In the genomic region with DNA sequence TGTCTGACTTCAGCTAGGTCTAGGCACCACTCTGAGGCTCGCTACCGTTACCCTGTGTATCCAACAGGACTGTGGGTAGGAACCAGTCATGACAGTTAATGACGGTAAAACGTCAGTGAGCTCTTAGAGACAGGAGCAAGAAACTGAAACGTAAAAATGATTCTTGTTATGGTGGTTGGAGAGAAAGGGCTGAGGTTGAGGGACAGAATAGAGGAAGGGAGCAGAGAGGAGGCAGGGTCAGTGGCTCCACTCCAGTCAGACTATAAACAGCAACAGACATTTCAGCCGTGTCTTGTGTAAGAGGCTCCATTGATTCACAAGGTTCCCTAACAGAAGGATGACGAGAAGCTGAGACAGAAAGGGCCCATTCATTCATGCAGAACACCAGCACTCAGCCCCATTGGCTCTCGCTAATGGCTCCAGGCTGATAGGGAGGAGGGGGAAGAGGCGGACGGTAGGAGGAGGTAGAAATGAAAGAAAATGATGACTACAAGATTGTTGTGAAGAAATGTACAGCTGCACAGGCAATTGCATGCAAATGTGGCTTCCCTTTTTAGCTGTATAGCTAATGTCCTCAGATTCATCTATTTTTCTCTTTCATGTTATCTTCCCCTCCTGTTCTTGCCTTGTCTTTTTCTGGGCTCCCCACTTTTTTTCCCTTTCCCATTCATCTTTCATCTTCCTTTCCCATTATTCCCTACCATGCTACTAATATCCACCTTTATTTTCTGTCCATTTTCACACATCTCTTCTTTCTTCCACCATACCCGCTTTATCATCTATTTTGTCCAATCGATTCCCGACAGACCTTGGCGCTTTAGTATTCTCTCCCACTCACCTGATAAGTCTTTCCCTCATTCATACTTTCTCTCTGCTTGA, we compare ENCODE assay signal across 8 cellular contexts. TPM values are rescaled to one million over a fixed set of nuclear protein-coding genes. Genes with fewer than 3 reads are reported as not detected.
DNase-seq lines count a peak whose midpoint lies in the region; ATAC-seq and FAIRE-seq lines count a peak whose summit lies in the region.

No MANE protein-coding gene starts in this region.

- H3K9me3 Mint-ChIP-seq in activated naive CD8-positive, alpha-beta T cell treated with anti-CD3 and anti-CD28 coated beads for 36 hours = peaks cover 2% of the 10 kb centered on the region

- FAIRE-seq in urothelium cell line (lab: Jason Lieb, UNC) = no peak

- peak overlapping the region; percentile 88 for H3K27ac Mint-ChIP-seq in activated naive CD8-positive, alpha-beta T cell treated with anti-CD3 and anti-CD28 coated beads for 36 hours

- peak overlapping the region; percentile 3 for H3K4me3 Mint-ChIP-seq in activated naive CD8-positive, alpha-beta T cell treated with anti-CD3 and anti-CD28 coated beads for 36 hours

- H3K27me3 Mint-ChIP-seq in activated naive CD8-positive, alpha-beta T cell treated with anti-CD3 and anti-CD28 coated beads for 36 hours = no peaks in the 10 kb centered on the region

- H3K36me3 Mint-ChIP-seq in activated naive CD8-positive, alpha-beta T cell treated with anti-CD3 and anti-CD28 coated beads for 36 hours = peaks cover 4% of the 10 kb centered on the region

- peak; percentile 10 for DNase-seq in G401 (ENCODE audit: low spot score)
- DNase-seq in activated naive CD8-positive, alpha-beta T cell treated with anti-CD3 and anti-CD28 coated beads for 36 hours = no peak
- peak; percentile 76 for DNase-seq in inferior parietal cortex (ENCODE audit: extremely low spot score)
- DNase-seq in urothelium cell line (ENCODE audit: low spot score) = no peak
- DNase-seq in cerebellum (ENCODE audit: low spot score) = no peak
- no peak for DNase-seq in NCI-H2196 (lab: John Stamatoyannopoulos, UW; ENCODE audit: unreplicated experiment)

- in situ Hi-C loops in G401 (cut with HindIII; ENCODE audit: low sequenced_read_pairs) = no loop called here

- ATAC-seq in GM19455 (IDR thresholded peaks at IDR 0.05; ENCODE audit: unreplicated experiment) (peak; percentile 54), HG03469 (IDR thresholded peaks at IDR 0.05; ENCODE audit: unreplicated experiment) (peak; percentile 35)

- H3K4me1 Mint-ChIP-seq in activated naive CD8-positive, alpha-beta T cell treated with anti-CD3 and anti-CD28 coated beads for 36 hours = peaks cover 55% of the 10 kb centered on the region

RNA-seq across cellular contexts. Expression of a gene that starts 34.3 kb away (rescaled TPM):
- 50.3 and 61.7 TPM in 2 replicates for total RNA-seq in G401 (2014; rRNA removed; shearing (Covaris generic))
- 100 to 1,000 TPM; 426 to 430 TPM for total RNA-seq in activated naive CD8-positive, alpha-beta T cell treated with anti-CD3 and anti-CD28 coated beads for 36 hours
- total RNA-seq in cerebellum = 14.6 TPM

Comparison
In these comparisons a context has a peak if more than half of its experiments do, and no peak if none do; other contexts are left out.
1. DNase-seq: peak in G401 (single experiment) and inferior parietal cortex (single experiment); none in activated naive CD8-positive, alpha-beta T cell treated with anti-CD3 and anti-CD28 coated beads for 36 hours (single experiment), urothelium cell line (single experiment), cerebellum (single experiment) and NCI-H2196 (single experiment).